1 cellular context compared by ENCODE assay signal in genomic region chr2:121686218-121686617, GRCh38.
TF ChIP-seq lines count a peak whose summit lies in the region.

No MANE protein-coding gene starts in this region.

TF ChIP-seq in GM23338, 12 proteins besides CTCF, POLR2A, EP300 and RAD21 (continued from another document):
- TF ChIP-seq ZNF462 (CRISPR knock-in tag; IDR thresholded peaks at IDR 0.05), result no peak
- TF ChIP-seq POLR2AphosphoS5 (IDR thresholded peaks at IDR 0.05; ENCODE audit: low read depth), result no peak
- TF ChIP-seq ZNF331 (CRISPR knock-in tag; IDR thresholded peaks at IDR 0.05; ENCODE audit: low read depth), result no peak
- no peak for TF ChIP-seq NANOG (IDR thresholded peaks at IDR 0.05; ENCODE audit: borderline replicate concordance)
- TF ChIP-seq, protein P1, sequence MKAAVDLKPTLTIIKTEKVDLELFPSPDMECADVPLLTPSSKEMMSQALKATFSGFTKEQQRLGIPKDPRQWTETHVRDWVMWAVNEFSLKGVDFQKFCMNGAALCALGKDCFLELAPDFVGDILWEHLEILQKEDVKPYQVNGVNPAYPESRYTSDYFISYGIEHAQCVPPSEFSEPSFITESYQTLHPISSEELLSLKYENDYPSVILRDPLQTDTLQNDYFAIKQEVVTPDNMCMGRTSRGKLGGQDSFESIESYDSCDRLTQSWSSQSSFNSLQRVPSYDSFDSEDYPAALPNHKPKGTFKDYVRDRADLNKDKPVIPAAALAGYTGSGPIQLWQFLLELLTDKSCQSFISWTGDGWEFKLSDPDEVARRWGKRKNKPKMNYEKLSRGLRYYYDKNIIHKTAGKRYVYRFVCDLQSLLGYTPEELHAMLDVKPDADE (IDR thresholded peaks at IDR 0.05), result no peak
- TF ChIP-seq STAT1 (IDR thresholded peaks at IDR 0.05; ENCODE audit: unreplicated experiment), result no peak
- TF ChIP-seq EZH2 (IDR thresholded peaks at IDR 0.05; ENCODE audit: low read depth, unreplicated experiment), result no peak
- no peak for TF ChIP-seq EZH2phosphoT487 (IDR thresholded peaks at IDR 0.05; ENCODE audit: unreplicated experiment)
- TF ChIP-seq CREB1 (CRISPR knock-in tag; IDR thresholded peaks at IDR 0.05; ENCODE audit: low read depth), result no peak
- TF ChIP-seq JUNB (IDR thresholded peaks at IDR 0.05; ENCODE audit: unreplicated experiment), result no peak
- TF ChIP-seq, protein P2, sequence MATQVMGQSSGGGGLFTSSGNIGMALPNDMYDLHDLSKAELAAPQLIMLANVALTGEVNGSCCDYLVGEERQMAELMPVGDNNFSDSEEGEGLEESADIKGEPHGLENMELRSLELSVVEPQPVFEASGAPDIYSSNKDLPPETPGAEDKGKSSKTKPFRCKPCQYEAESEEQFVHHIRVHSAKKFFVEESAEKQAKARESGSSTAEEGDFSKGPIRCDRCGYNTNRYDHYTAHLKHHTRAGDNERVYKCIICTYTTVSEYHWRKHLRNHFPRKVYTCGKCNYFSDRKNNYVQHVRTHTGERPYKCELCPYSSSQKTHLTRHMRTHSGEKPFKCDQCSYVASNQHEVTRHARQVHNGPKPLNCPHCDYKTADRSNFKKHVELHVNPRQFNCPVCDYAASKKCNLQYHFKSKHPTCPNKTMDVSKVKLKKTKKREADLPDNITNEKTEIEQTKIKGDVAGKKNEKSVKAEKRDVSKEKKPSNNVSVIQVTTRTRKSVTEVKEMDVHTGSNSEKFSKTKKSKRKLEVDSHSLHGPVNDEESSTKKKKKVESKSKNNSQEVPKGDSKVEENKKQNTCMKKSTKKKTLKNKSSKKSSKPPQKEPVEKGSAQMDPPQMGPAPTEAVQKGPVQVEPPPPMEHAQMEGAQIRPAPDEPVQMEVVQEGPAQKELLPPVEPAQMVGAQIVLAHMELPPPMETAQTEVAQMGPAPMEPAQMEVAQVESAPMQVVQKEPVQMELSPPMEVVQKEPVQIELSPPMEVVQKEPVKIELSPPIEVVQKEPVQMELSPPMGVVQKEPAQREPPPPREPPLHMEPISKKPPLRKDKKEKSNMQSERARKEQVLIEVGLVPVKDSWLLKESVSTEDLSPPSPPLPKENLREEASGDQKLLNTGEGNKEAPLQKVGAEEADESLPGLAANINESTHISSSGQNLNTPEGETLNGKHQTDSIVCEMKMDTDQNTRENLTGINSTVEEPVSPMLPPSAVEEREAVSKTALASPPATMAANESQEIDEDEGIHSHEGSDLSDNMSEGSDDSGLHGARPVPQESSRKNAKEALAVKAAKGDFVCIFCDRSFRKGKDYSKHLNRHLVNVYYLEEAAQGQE (IDR thresholded peaks at IDR 0.05; ENCODE audit: unreplicated experiment), result no peak
